Comparison of ENCODE assay signal across 1 cellular context in the genomic region with DNA sequence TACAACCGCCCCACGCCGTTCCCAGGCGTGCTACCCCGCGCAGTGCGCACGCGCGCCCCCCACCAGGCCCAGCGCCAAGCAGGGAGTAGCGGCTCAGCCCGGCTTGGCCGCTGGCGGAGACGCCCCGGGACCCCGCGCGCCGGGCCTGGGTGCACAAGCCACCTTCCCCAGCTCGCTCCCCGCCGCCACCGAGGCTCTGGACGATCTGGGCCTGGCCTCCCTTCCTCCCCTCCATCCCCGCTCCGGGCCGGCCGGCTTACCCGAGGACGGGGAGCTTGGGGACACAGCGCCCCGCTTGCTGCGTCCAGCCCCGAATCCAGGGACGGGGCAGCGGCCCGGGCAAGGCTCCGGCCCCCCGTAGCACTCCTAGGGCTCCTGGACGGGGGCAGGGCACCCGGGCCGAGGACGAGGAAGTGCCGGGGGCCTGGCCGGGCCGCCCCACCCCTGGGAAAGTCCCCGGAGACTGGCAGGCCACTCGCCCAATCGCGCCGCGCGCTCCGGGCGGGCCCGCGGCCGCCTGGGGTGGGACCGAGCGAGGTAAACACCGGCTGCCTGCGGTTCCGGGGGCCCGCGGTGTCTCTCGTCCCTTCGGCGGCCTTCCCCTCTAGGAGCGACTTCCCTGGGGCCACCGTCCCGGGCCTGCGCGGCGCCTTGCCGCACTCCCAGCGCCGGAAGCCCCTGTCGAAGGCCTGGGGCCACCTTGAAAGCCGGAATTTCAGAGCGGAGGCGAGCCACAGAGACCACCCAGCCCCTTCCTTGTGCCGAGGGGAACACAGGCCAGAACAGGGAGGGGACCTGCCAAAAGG.
TF ChIP-seq lines count a peak whose summit lies in the region.

A gene with protein sequence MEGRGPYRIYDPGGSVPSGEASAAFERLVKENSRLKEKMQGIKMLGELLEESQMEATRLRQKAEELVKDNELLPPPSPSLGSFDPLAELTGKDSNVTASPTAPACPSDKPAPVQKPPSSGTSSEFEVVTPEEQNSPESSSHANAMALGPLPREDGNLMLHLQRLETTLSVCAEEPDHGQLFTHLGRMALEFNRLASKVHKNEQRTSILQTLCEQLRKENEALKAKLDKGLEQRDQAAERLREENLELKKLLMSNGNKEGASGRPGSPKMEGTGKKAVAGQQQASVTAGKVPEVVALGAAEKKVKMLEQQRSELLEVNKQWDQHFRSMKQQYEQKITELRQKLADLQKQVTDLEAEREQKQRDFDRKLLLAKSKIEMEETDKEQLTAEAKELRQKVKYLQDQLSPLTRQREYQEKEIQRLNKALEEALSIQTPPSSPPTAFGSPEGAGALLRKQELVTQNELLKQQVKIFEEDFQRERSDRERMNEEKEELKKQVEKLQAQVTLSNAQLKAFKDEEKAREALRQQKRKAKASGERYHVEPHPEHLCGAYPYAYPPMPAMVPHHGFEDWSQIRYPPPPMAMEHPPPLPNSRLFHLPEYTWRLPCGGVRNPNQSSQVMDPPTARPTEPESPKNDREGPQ (minus strand): TSS at position 415 of the 806 bp plus-strand sequence. CDS start 15,939 bp downstream, outside the sequence.

TF ChIP-seq in K562, 482 proteins besides CTCF, POLR2A, EP300 and RAD21 (continued from another document):
- TF ChIP-seq, protein P1, sequence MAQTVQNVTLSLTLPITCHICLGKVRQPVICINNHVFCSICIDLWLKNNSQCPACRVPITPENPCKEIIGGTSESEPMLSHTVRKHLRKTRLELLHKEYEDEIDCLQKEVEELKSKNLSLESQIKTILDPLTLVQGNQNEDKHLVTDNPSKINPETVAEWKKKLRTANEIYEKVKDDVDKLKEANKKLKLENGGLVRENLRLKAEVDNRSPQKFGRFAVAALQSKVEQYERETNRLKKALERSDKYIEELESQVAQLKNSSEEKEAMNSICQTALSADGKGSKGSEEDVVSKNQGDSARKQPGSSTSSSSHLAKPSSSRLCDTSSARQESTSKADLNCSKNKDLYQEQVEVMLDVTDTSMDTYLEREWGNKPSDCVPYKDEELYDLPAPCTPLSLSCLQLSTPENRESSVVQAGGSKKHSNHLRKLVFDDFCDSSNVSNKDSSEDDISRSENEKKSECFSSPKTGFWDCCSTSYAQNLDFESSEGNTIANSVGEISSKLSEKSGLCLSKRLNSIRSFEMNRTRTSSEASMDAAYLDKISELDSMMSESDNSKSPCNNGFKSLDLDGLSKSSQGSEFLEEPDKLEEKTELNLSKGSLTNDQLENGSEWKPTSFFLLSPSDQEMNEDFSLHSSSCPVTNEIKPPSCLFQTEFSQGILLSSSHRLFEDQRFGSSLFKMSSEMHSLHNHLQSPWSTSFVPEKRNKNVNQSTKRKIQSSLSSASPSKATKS (CRISPR knock-in tag; IDR thresholded peaks at IDR 0.05), result no peak
- TF ChIP-seq NFRKB (IDR thresholded peaks at IDR 0.05; ENCODE audit: low read depth), result peak; percentile 63; the same call in 1 of the 2 replicates
- 0 out of 2 replicates have a peak, but pooled peaks have one; percentile 13 for TF ChIP-seq ZBTB17 (CRISPR knock-in tag; IDR thresholded peaks at IDR 0.05)
- TF ChIP-seq CXXC5 (CRISPR knock-in tag; IDR thresholded peaks at IDR 0.05), result peak; percentile 93
- TF ChIP-seq SNAPC5 (CRISPR knock-in tag; IDR thresholded peaks at IDR 0.05), result no peak
- no peak for TF ChIP-seq TOE1 (IDR thresholded peaks at IDR 0.05; ENCODE audit: borderline replicate concordance)
- no peak for TF ChIP-seq TOE1 (CRISPR knock-in tag; IDR thresholded peaks at IDR 0.05; ENCODE audit: borderline replicate concordance, low read depth)
- no peak for TF ChIP-seq ZBTB8A (IDR thresholded peaks at IDR 0.05; ENCODE audit: partially characterized antibody)
- no peak for TF ChIP-seq ZNF408 (CRISPR knock-in tag; IDR thresholded peaks at IDR 0.05; ENCODE audit: low read depth)
- TF ChIP-seq CHD2 (IDR thresholded peaks at IDR 0.05; ENCODE audit: low read depth, low read length), result 0 out of 2 replicates have a peak, but pooled peaks have one; percentile 47
- no peak for TF ChIP-seq MAFK (IDR thresholded peaks at IDR 0.05; ENCODE audit: low read length)
- no peak for TF ChIP-seq BRF1 (IDR thresholded peaks at IDR 0.05; ENCODE audit: borderline replicate concordance, extremely low read depth, insufficient read length)
- TF ChIP-seq RREB1 (CRISPR knock-in tag; IDR thresholded peaks at IDR 0.05), result no peak
- no peak for TF ChIP-seq CBX8 (IDR thresholded peaks at IDR 0.05; ENCODE audit: borderline replicate concordance, extremely low read depth, low read depth, low read length, poor library complexity, severe bottlenecking)
- no peak for TF ChIP-seq BRD9 (IDR thresholded peaks at IDR 0.05; ENCODE audit: low read depth, partially characterized antibody)
- peak; percentile 63; the same call in 1 of the 2 replicates for TF ChIP-seq KLF13 (tag; IDR thresholded peaks at IDR 0.05; ENCODE audit: borderline replicate concordance, low read depth)
- TF ChIP-seq, protein P2, sequence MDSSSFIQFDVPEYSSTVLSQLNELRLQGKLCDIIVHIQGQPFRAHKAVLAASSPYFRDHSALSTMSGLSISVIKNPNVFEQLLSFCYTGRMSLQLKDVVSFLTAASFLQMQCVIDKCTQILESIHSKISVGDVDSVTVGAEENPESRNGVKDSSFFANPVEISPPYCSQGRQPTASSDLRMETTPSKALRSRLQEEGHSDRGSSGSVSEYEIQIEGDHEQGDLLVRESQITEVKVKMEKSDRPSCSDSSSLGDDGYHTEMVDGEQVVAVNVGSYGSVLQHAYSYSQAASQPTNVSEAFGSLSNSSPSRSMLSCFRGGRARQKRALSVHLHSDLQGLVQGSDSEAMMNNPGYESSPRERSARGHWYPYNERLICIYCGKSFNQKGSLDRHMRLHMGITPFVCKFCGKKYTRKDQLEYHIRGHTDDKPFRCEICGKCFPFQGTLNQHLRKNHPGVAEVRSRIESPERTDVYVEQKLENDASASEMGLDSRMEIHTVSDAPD (CRISPR knock-in tag; IDR thresholded peaks at IDR 0.05), result no peak
TF ChIP-seq in K562: peak in this region for 148.
